Comparison of ENCODE assay signal across 10 cellular contexts in the genomic region with DNA sequence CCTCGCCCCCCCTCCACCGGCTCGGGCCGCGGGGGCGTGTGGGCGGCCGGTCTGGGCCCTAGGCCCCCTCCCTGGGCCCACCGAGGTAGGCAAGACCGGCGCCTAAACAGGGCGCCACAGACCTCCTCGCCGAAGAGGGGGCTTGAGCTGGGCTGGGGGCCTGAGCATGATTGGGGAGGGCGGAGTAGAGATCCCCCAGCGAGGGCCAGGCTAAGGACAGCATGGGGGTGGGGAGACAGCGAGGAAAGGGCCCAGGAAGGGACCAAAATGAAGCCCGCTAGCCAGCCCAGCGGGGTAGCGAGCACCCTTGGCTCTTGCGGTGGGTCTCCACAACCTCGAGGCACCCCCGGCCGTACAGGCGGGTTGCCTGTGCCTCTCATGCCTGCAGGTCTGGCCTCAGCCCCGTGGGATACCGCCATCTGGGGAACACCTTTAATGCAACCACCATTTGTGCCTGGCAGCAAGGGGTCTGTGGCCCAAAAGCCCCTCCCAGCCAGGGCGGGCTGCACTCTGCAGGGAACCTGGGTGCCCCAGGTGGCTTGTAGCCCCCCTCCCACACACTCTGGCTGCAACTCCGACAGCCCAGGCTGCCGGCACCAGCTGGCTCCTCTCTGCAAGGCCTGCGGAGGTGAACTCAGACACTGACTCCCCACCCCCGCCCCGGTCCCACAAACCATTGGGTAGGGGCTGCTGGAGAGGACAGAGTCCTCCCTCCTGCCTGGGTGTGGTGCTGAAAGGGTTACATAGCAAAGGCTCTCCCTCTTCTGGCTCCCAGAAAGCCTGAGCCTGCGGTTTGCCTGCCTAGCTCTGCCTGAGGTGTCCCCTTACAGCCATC.
DNase-seq lines count a peak whose midpoint lies in the region; ATAC-seq, FAIRE-seq and TF ChIP-seq lines count a peak whose summit lies in the region.
"Had no signal": no experiment of that assay in that cellular context is flagged by ENCODE, and none has a peak within 500 bp of the region (broad histone marks: within the 10 kb centered on the region; RNA-seq: fewer than 3 reads in every experiment).

No MANE protein-coding gene starts in this region.

- peaks cover 30 to 32% of the 10 kb centered on the region in 2 donors for H3K27me3 Mint-ChIP-seq in T-cell

- no peaks in the 10 kb centered on the region for H3K36me3 Mint-ChIP-seq in T-cell

- H3K9me3 Mint-ChIP-seq in T-cell = no peaks in the 10 kb centered on the region

- CTCF ChIA-PET in T-cell (lab: Charles Lee) = no interaction called here

- H3K4me3 Mint-ChIP-seq in T-cell = peak overlapping the region in 2 of 3 donors; percentile 14 to 33

- POLR2A ChIA-PET in T-cell (lab: Charles Lee) = no interaction called here

- H3K4me1 Mint-ChIP-seq in T-cell = peaks cover 5 to 6% (median 6%) of the 10 kb centered on the region in 3 donors

- no peak for DNase-seq in GM12891 (ENCODE audit: insufficient read length, low spot score)
- DNase-seq in T-cell = no peak
- DNase-seq in skeletal muscle cell (ENCODE audit: low read depth) = no peak
- no peak for DNase-seq in NOMO-1 treated with DMSO at 0.1 percent for 48 hours (lab: John Stamatoyannopoulos, UW; ENCODE audit: unreplicated experiment)
- no peak for DNase-seq in NCI-H2227 (lab: John Stamatoyannopoulos, UW; ENCODE audit: unreplicated experiment)
- DNase-seq: PC-9 had no signal

- H3K27ac Mint-ChIP-seq in T-cell = no peak overlapping the region

- no peak for ATAC-seq in T-cell (replicated peaks in 1 of 4)
- no peak for ATAC-seq in HG03108 (IDR thresholded peaks at IDR 0.05; ENCODE audit: unreplicated experiment)
- no peak for ATAC-seq in GM18502 (IDR thresholded peaks at IDR 0.05; ENCODE audit: poor library complexity, unreplicated experiment)

- TF ChIP-seq POLR2A in GM12891 (IDR thresholded peaks at IDR 0.05; ENCODE audit: low read depth, low read length) = no peak

- peak; percentile 45 for FAIRE-seq in GM12891 (lab: Jason Lieb, UNC)
- FAIRE-seq: islet of Langerhans had no signal

- H3K4me3 ChIP-seq in iPS-11a (ENCODE audit: low read depth, low read length) = peak overlapping the region; percentile 55
- peak overlapping the region; percentile 31 for H3K4me3 ChIP-seq in skeletal muscle cell (ENCODE audit: low read depth, low read length)

TF ChIP-seq in GM12891, 5 proteins besides CTCF, POLR2A, EP300 and RAD21:
- TF ChIP-seq POU2F2 (IDR thresholded peaks at IDR 0.05; ENCODE audit: low read depth, low read length) = no peak
- TF ChIP-seq POLR2AphosphoS5 (IDR thresholded peaks at IDR 0.05; ENCODE audit: low read depth, low read length) = no peak
- no peak for TF ChIP-seq SPI1 (IDR thresholded peaks at IDR 0.05; ENCODE audit: low read depth, low read length)
- no peak for TF ChIP-seq PAX5 (IDR thresholded peaks at IDR 0.05; ENCODE audit: insufficient read depth, low read length, severe bottlenecking)
